In the genomic region with DNA sequence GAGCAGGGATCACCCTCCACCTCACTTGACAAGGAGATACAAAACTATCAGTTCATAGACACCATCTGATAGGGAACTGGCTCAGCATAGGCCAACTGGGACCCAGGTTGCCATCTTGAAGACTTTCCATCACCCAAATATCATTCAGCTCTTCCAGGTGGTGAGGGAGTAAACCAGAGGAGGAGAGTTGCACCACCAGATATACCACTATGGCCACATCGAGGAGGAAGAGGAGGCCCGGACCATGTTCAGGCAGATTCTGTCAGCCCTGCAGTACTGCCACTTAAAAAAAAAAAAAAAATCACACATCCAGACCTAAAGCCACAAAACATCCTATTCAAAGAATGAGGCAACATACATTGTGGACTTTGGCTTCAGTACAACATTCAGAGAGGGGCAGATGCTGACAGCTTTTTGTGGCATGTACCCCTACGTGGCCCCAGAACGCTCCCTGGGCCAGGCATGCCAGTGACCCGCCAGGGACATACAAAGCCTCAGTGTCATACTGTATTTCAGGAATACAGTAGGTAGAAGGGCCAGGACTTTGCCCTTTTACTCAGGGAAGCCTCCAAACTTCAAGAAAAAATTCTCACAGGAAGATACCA, we compare ENCODE assay signal across 20 cellular contexts.
DNase-seq lines count a peak whose midpoint lies in the region; ATAC-seq and TF ChIP-seq lines count a peak whose summit lies in the region.
"Had no signal": no experiment of that assay in that cellular context is flagged by ENCODE, and none has a peak within 500 bp of the region (broad histone marks: within the 10 kb centered on the region; RNA-seq: fewer than 3 reads in every experiment).

No MANE protein-coding gene starts in this region.

- no peak overlapping the region for H3K4me3 ChIP-seq in adipocyte (ENCODE audit: low read length)
- H3K4me3 ChIP-seq in fibroblast of pulmonary artery (replicated peaks; ENCODE audit: low read depth, low read length): no peak overlapping the region
- H3K4me3 ChIP-seq: SJSA1 had no signal

- H3K27me3 ChIP-seq in adipocyte (replicated peaks; ENCODE audit: control insufficient read depth, insufficient read depth, low read length): no peaks in the 10 kb centered on the region
- H3K27me3 ChIP-seq: BE2C, SJSA1 had no signal

- no peaks in the 10 kb centered on the region for H3K36me3 ChIP-seq in adipocyte (ENCODE audit: control insufficient read depth, insufficient read depth, low read length, severe bottlenecking)
- H3K36me3 ChIP-seq: BE2C had no signal

- no peak for TF ChIP-seq CTCF in fibroblast of pulmonary artery (IDR thresholded peaks at IDR 0.05; ENCODE audit: low read length, missing control alignments)

- no peak overlapping the region for H3K9ac ChIP-seq in adipocyte (ENCODE audit: low read length)

- peak; percentile 42 for DNase-seq in activated effector memory CD4-positive, alpha-beta T cell treated with anti-CD3 and anti-CD28 coated beads, Interleukin-2, amount 50 U/mL, for 16 hours
- DNase-seq in activated effector memory CD4-positive, alpha-beta T cell treated with Interleukin-2 at 50 U/mL for 16 hours: no peak
- peak; percentile 40 for DNase-seq in adipocyte (ENCODE audit: low read depth)
- peak; percentile 26 for DNase-seq in fibroblast of pulmonary artery (ENCODE audit: low read depth)
- DNase-seq in stimulated activated CD8-positive, alpha-beta memory T cell treated with anti-CD3 and anti-CD28 coated beads, Interleukin-4, amount 100 ng/mL, for 48 hours: peak; percentile 22
- DNase-seq in RKO (ENCODE audit: low spot score): no peak
- no peak for DNase-seq in central memory CD4-positive, alpha-beta T cell
- DNase-seq: BE2C, DMS79, H7, HFFc6, KG1, MV-4-11, NCI-H1105 treated with DMSO at 0.1 percent for 48 hours, NCI-H2029 treated with DMSO at 0.1 percent for 48 hours, NCI-H345, NCI-H524 treated with DMSO at 0.1 percent for 48 hours had no signal

- peaks cover 7% of the 10 kb centered on the region for H3K4me1 ChIP-seq in adipocyte (ENCODE audit: control insufficient read depth, insufficient read depth, low read length)
- H3K4me1 ChIP-seq: BE2C, SJSA1 had no signal

- no peak for ATAC-seq in GM18517 (IDR thresholded peaks at IDR 0.05; ENCODE audit: unreplicated experiment)
- ATAC-seq: Right ventricle myocardium inferior had no signal

- no peaks in the 10 kb centered on the region for H3K9me3 ChIP-seq in adipocyte (ENCODE audit: control insufficient read depth, low read length)
- H3K9me3 ChIP-seq: BE2C, SJSA1 had no signal

Comparison
In these comparisons a context has a peak if more than half of its experiments do, and no peak if none do; other contexts are left out.
1. DNase-seq: peak in activated effector memory CD4-positive, alpha-beta T cell treated with anti-CD3 and anti-CD28 coated beads, Interleukin-2, amount 50 U/mL, for 16 hours (single experiment), adipocyte (single experiment), fibroblast of pulmonary artery (single experiment) and stimulated activated CD8-positive, alpha-beta memory T cell treated with anti-CD3 and anti-CD28 coated beads, Interleukin-4, amount 100 ng/mL, for 48 hours (single experiment); none in activated effector memory CD4-positive, alpha-beta T cell treated with Interleukin-2 at 50 U/mL for 16 hours (single experiment), RKO (single experiment) and central memory CD4-positive, alpha-beta T cell (single experiment).